9 cellular contexts compared by ENCODE assay signal in the genomic region with DNA sequence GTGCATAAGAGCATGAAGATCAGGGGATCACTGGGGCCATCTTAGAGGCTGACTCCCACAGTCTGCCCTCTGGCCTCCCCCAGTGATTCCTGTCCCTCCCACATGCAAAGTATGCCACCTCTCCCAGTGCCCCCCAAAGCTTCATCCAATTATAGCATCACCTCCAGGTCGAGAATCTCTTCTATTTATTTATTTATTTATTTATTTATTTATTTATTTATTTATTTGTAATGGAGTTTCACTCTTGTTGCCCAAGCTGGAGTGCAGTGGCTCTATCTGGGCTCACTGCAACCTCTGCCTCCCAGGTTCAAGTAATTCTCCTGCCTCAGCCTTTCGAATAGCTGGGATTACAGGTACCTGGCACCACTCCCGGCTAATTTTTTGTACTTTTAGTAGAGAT.
"Had no signal": no experiment of that assay in that cellular context is flagged by ENCODE, and none has a peak within 500 bp of the region (broad histone marks: within the 10 kb centered on the region; RNA-seq: fewer than 3 reads in every experiment).

No MANE protein-coding gene starts in this region.

- H3K4me2 ChIP-seq: KMS-11 had no signal

- H3K27ac ChIP-seq: HL-60, KMS-11 had no signal

- H3K27ac Mint-ChIP-seq: IgD-negative memory B cell had no signal

- H3K4me3 ChIP-seq: K562 had no signal

- H3K9me3 Mint-ChIP-seq: IgD-negative memory B cell had no signal

- ATAC-seq: HepG2, K562 had no signal

- DNase-seq: IMR-90, KBM-7, KG1 had no signal

- FAIRE-seq: HepG2, HTR-8/SVneo, K562 had no signal
